In genomic region chr22:42883121-42883520, GRCh38 we compare ENCODE assay signal across 24 cellular contexts. TPM values are rescaled to one million over a fixed set of nuclear protein-coding genes. Genes with fewer than 3 reads are reported as not detected.
DNase-seq lines count a peak whose midpoint lies in the region; ATAC-seq, FAIRE-seq and TF ChIP-seq lines count a peak whose summit lies in the region.
"Had no signal": no experiment of that assay in that cellular context is flagged by ENCODE, and none has a peak within 500 bp of the region (broad histone marks: within the 10 kb centered on the region; RNA-seq: fewer than 3 reads in every experiment).

No MANE protein-coding gene starts in this region.

- H3K4me3 Mint-ChIP-seq in activated naive CD4-positive, alpha-beta T cell treated with anti-CD3 and anti-CD28 coated beads, Interleukin-2, amount 10 ng/mL, durations not matched to agents 7 days and 5 days = no peak overlapping the region
- no peak overlapping the region for H3K4me3 Mint-ChIP-seq in nephron progenitor cell
- H3K4me3 Mint-ChIP-seq: CD4-positive, alpha-beta T cell; immature natural killer cell had no signal

- peaks cover 0 to 7% (median 4%) of the 10 kb centered on the region in 4 experiments; a peak in 6 of 7 replicates for H3K4me1 ChIP-seq in H1 (replicated peaks in 1 of 4; ENCODE audit: control insufficient read depth in 3 of 4, insufficient read depth in 4 of 4, low read length in 3 of 4)
- peaks cover 0 to 33% (median 4%) of the 10 kb centered on the region in 4 donors for H3K4me1 ChIP-seq in transverse colon

- H3K9me3 Mint-ChIP-seq in activated naive CD4-positive, alpha-beta T cell treated with anti-CD3 and anti-CD28 coated beads, Interleukin-2, amount 50 U/mL, for 72 hours = no peaks in the 10 kb centered on the region
- no peaks in the 10 kb centered on the region for H3K9me3 Mint-ChIP-seq in activated naive CD4-positive, alpha-beta T cell treated with anti-CD3 and anti-CD28 coated beads, Interleukin-2, amount 10 ng/mL, durations not matched to agents 7 days and 5 days
- no peaks in the 10 kb centered on the region for H3K9me3 Mint-ChIP-seq in nephron progenitor cell
- H3K9me3 Mint-ChIP-seq: CD4-positive, alpha-beta T cell; immature natural killer cell had no signal

- peaks cover 6% of the 10 kb centered on the region for H3K4me1 Mint-ChIP-seq in activated naive CD4-positive, alpha-beta T cell treated with anti-CD3 and anti-CD28 coated beads, Interleukin-2, amount 10 ng/mL, durations not matched to agents 7 days and 5 days
- peaks cover 4% of the 10 kb centered on the region for H3K4me1 Mint-ChIP-seq in nephron progenitor cell

- no peaks in the 10 kb centered on the region for H3K27me3 ChIP-seq in H1 (replicated peaks in 1 of 4; ENCODE audit: control insufficient read depth in 3 of 4, extremely low read depth in 1 of 4, insufficient read depth in 3 of 4, low read length in 3 of 4)
- H3K27me3 ChIP-seq in transverse colon = no peaks in the 10 kb centered on the region
- H3K27me3 ChIP-seq: brain microvascular endothelial cell, suprapubic skin had no signal

- no peak overlapping the region for H3K4ac ChIP-seq in H1 (replicated peaks; ENCODE audit: insufficient read length, low read depth, low read length)

- H4K5ac ChIP-seq in H1 (ENCODE audit: insufficient read length, low read depth, low read length) = no peak overlapping the region

- in situ Hi-C loops in transverse colon (cut with MboI; ENCODE audit: low pct_ligation_motif_present in 1 of 4, low pct_unique_long_range_greater_than_20kb in 1 of 4, low sequenced_read_pairs in 3 of 4) = loop anchor here in 1 of 4 donors (10.0 kb wide), 1 partner anchor 152 kb away; no protein-coding TSS in a partner anchor

- H3K36me3 Mint-ChIP-seq in activated naive CD4-positive, alpha-beta T cell treated with anti-CD3 and anti-CD28 coated beads, Interleukin-2, amount 50 U/mL, for 72 hours = no peaks in the 10 kb centered on the region
- H3K36me3 Mint-ChIP-seq in activated naive CD4-positive, alpha-beta T cell treated with anti-CD3 and anti-CD28 coated beads, Interleukin-2, amount 10 ng/mL, durations not matched to agents 7 days and 5 days = peaks cover 10% of the 10 kb centered on the region
- peaks cover 25% of the 10 kb centered on the region for H3K36me3 Mint-ChIP-seq in nephron progenitor cell (ENCODE audit: low read depth)

- no peak overlapping the region for H2AK5ac ChIP-seq in H1 (ENCODE audit: low read depth, low read length)

- peaks cover 7 to 9% of the 10 kb centered on the region in 2 experiments for H4K20me1 ChIP-seq in H1 (replicated peaks in 1 of 2; ENCODE audit: control insufficient read depth in 1 of 2, insufficient read depth in 2 of 2, low read length in 2 of 2)

- no peak overlapping the region for H3K27ac ChIP-seq in H1 (ENCODE audit: low read depth, low read length)
- H3K27ac ChIP-seq in transverse colon = peak overlapping the region in 2 of 4 donors; percentile 31 to 47
- H3K27ac ChIP-seq: brain microvascular endothelial cell, GM23248, skin epidermis, suprapubic skin had no signal

- no peak overlapping the region for H3K23ac ChIP-seq in H1 (ENCODE audit: insufficient read length)

- H3K36me3 ChIP-seq in H1 (ENCODE audit: control insufficient read depth in 2 of 4, insufficient read depth in 4 of 4, low read length in 3 of 4) (peaks cover 5 to 19% (median 14%) of the 10 kb centered on the region in 4 experiments; a peak in 7 of 8 replicates), transverse colon (peaks cover 0 to 60% (median 16%) of the 10 kb centered on the region in 4 donors)

- no peaks in the 10 kb centered on the region for H3K79me1 ChIP-seq in H1 (ENCODE audit: low read depth, low read length)

- 90% methylated on average over 8 of the region's 8 CpGs; no CpG with 5 or more reads in 1 of the 2 experiments for WGBS in H1 (ENCODE audit: extremely low coverage in 1 of 2, insufficient coverage in 1 of 2, insufficient read length in 1 of 2, insufficient replicate concordance in 2 of 2, low coverage in 1 of 2, low lambda C conversion rate in 2 of 2, missing lambda C conversion rate in 1 of 2), 2 experiments
- 54 to 57% methylated on average over 4 to 8 of the region's 8 CpGs for WGBS in transverse colon (ENCODE audit: low coverage in 1 of 2), 2 donors

- no peak for DNase-seq in activated naive CD4-positive, alpha-beta T cell treated with anti-CD3 and anti-CD28 coated beads, Interleukin-2, amount 50 U/mL, for 72 hours (ENCODE audit: low spot score in 2 of 2)
- no peak for DNase-seq in activated naive CD4-positive, alpha-beta T cell treated with anti-CD3 and anti-CD28 coated beads, Interleukin-2, amount 10 ng/mL, durations not matched to agents 7 days and 5 days
- DNase-seq in H1 (ENCODE audit: low read depth in 1 of 2, low spot score in 2 of 2) = no peak
- no peak for DNase-seq in nephron progenitor cell
- peak; percentile 75 for DNase-seq in transverse colon
- DNase-seq in AML-193 (lab: John Stamatoyannopoulos, UW) = no peak
- DNase-seq: 8988T; activated CD4-positive, alpha-beta T cell treated with anti-CD3 and anti-CD28 coated beads, Interleukin-2, amount 50 U/mL, for 1 hour; activated T-cell treated with anti-CD3 and anti-CD28 coated beads, Interleukin-2, amount 50 U/mL, for 48 hours; brain microvascular endothelial cell; CD4-positive, alpha-beta T cell; GM23248; immature natural killer cell; KG1; NCI-H1105; NCI-H187 treated with DMSO at 0.1 percent for 48 hours; NCI-H2171; NCI-H510A treated with DMSO at 0.1 percent for 48 hours; stimulated activated naive CD4-positive, alpha-beta T cell treated with Interleukin-2 at 50 U/mL for 16 hours had no signal

- H3K4me3 ChIP-seq in H1 (ENCODE audit: extremely low read depth in 1 of 4, insufficient read depth in 2 of 4, low read depth in 3 of 4, low read length in 4 of 4) = no peak overlapping the region
- no peak overlapping the region for H3K4me3 ChIP-seq in transverse colon
- H3K4me3 ChIP-seq: GM23248, skin epidermis, suprapubic skin had no signal

- TF ChIP-seq CTCF in H1 (IDR thresholded peaks at IDR 0.05; ENCODE audit: control extremely low read depth in 1 of 3, insufficient read depth in 1 of 3, low read depth in 1 of 3, low read length in 3 of 3) (no peak), nephron progenitor cell (IDR thresholded peaks at IDR 0.05) (no peak), transverse colon (IDR thresholded peaks at IDR 0.05) (peak in 2 of 5 experiments; percentile 11 to 36)

- H3K27me3 Mint-ChIP-seq in activated naive CD4-positive, alpha-beta T cell treated with anti-CD3 and anti-CD28 coated beads, Interleukin-2, amount 10 ng/mL, durations not matched to agents 7 days and 5 days = no peaks in the 10 kb centered on the region
- H3K27me3 Mint-ChIP-seq in nephron progenitor cell (ENCODE audit: low read depth, poor library complexity) = no peaks in the 10 kb centered on the region
- H3K27me3 Mint-ChIP-seq: CD4-positive, alpha-beta T cell had no signal

- H2BK12ac ChIP-seq in H1 (ENCODE audit: low read depth, low read length) = no peak overlapping the region

- H3K18ac ChIP-seq in H1 (ENCODE audit: extremely low read depth, low read length) = no peak overlapping the region

- no peaks in the 10 kb centered on the region for H3K23me2 ChIP-seq in H1 (ENCODE audit: low read depth, low read length)

- H3K14ac ChIP-seq in H1 (ENCODE audit: insufficient read length) = no peak overlapping the region

- ATAC-seq in activated naive CD4-positive, alpha-beta T cell treated with anti-CD3 and anti-CD28 coated beads, Interleukin-2, amount 50 U/mL, for 72 hours = no peak
- ATAC-seq in GM19035 (IDR thresholded peaks at IDR 0.05; ENCODE audit: unreplicated experiment) (no peak), GM21390 (IDR thresholded peaks at IDR 0.05; ENCODE audit: unreplicated experiment) (no peak)

- H4K91ac ChIP-seq in H1 (replicated peaks; ENCODE audit: insufficient read length, low read length) = no peak overlapping the region

- no peak overlapping the region for H2BK15ac ChIP-seq in H1 (ENCODE audit: low read length)

- POLR2A ChIA-PET in H1 (lab: Charles Lee; ENCODE audit: partially characterized antibody) = interaction anchor here (2.0 kb wide), 1 partner anchor 16 kb away, joined by 6 read pairs; no protein-coding TSS in a partner anchor

- no peak for TF ChIP-seq POLR2A in H1 (IDR thresholded peaks at IDR 0.05; ENCODE audit: control extremely low read depth in 1 of 2, low read depth in 2 of 2, low read length in 2 of 2)
- TF ChIP-seq POLR2A in transverse colon (IDR thresholded peaks at IDR 0.05) = no peak

- intact Hi-C loops in transverse colon (cut with DNase I; ENCODE audit: low total_unique reads) = no loop called here

- no peak overlapping the region for H2BK120ac ChIP-seq in H1 (replicated peaks; ENCODE audit: low read depth, low read length)

- no peak overlapping the region for H3K4me2 ChIP-seq in H1 (ENCODE audit: insufficient read depth in 1 of 2, low read depth in 2 of 2, low read length in 2 of 2)

- no peak for TF ChIP-seq RAD21 in H1 (IDR thresholded peaks at IDR 0.05 in 1 of 2, conservative IDR thresholded peaks at IDR 0.05 in 1 of 2; ENCODE audit: low read depth in 2 of 2, low read length in 2 of 2)

- H3K9me3 ChIP-seq in H1 (ENCODE audit: insufficient read depth in 2 of 2, low read depth in 1 of 2, low read length in 1 of 2) = no peaks in the 10 kb centered on the region
- no peaks in the 10 kb centered on the region for H3K9me3 ChIP-seq in transverse colon
- H3K9me3 ChIP-seq: suprapubic skin had no signal

- 0 out of 2 replicates have a peak overlapping the region, but pooled peaks have one; percentile 48 for H2BK20ac ChIP-seq in H1 (ENCODE audit: low read length)

- CTCF ChIA-PET in activated naive CD4-positive, alpha-beta T cell treated with anti-CD3 and anti-CD28 coated beads, Interleukin-2, amount 10 ng/mL, durations not matched to agents 7 days and 5 days (lab: Charles Lee) = interaction anchor here (1.2 kb wide), 1 partner anchor 151 kb away, joined by 3 read pairs; no protein-coding TSS in a partner anchor
- CTCF ChIA-PET in H1 (lab: Charles Lee; ENCODE audit: partially characterized antibody) = interaction anchor here (1.7 to 4.6 kb wide), 10 partner anchors 12 to 177 kb away, joined by 7 to 24 read pairs (median 12); no protein-coding TSS in a partner anchor

- no peak for TF ChIP-seq EP300 in H1 (IDR thresholded peaks at IDR 0.05; ENCODE audit: borderline replicate concordance in 1 of 2, low read depth in 2 of 2, low read length in 2 of 2)
- no peak for TF ChIP-seq EP300 in transverse colon (IDR thresholded peaks at IDR 0.05; ENCODE audit: low read depth)

- H2AFZ ChIP-seq in H1 (ENCODE audit: low read length) = no peak overlapping the region
- H2AFZ ChIP-seq: GM23248 had no signal

- no peak overlapping the region for H2BK5ac ChIP-seq in H1 (ENCODE audit: low read depth, low read length)

- no peak overlapping the region for H4K8ac ChIP-seq in H1 (ENCODE audit: extremely low read depth, insufficient read depth, low read length)

- H3K79me2 ChIP-seq in H1 (ENCODE audit: control insufficient read depth in 1 of 2, insufficient read depth in 2 of 2, low read length in 2 of 2) = no peaks in the 10 kb centered on the region

- H3K9ac ChIP-seq in H1 (replicated peaks in 1 of 4; ENCODE audit: extremely low read depth in 1 of 4, low read depth in 3 of 4, low read length in 3 of 4) = no peak overlapping the region; a peak in 1 of 7 replicates
- H3K9ac ChIP-seq: GM23248 had no signal

- FAIRE-seq in H1 (lab: Jason Lieb, UNC) = no peak
- FAIRE-seq: endothelial cell of umbilical vein had no signal

- H3K56ac ChIP-seq in H1 (replicated peaks; ENCODE audit: insufficient read length, low read depth, low read length) = no peak overlapping the region

- peak overlapping the region; percentile 57 to 77 for H3K27ac Mint-ChIP-seq in activated naive CD4-positive, alpha-beta T cell treated with anti-CD3 and anti-CD28 coated beads, Interleukin-2, amount 50 U/mL, for 72 hours
- H3K27ac Mint-ChIP-seq in activated naive CD4-positive, alpha-beta T cell treated with anti-CD3 and anti-CD28 coated beads, Interleukin-2, amount 10 ng/mL, durations not matched to agents 7 days and 5 days = no peak overlapping the region
- peak overlapping the region; percentile 57 for H3K27ac Mint-ChIP-seq in nephron progenitor cell
- H3K27ac Mint-ChIP-seq: CD4-positive, alpha-beta T cell had no signal

RNA-seq across cellular contexts. Expression of gene ARFGAP3, which starts 26.0 kb away (rescaled TPM):
- total RNA-seq in activated naive CD4-positive, alpha-beta T cell treated with anti-CD3 and anti-CD28 coated beads, Interleukin-2, amount 50 U/mL, for 72 hours = 10 to 100 TPM; 23.3 to 47.3 TPM
- total RNA-seq in H1 (2021; fragmentation: NEBNext Ultra II Directional; extraction: Animal tissue kit (Norgen Biotek cat#: 25700)) = 15.8 and 16.0 TPM in 2 replicates
- polyA plus RNA-seq in H1 (2011; rRNA removed) = 7.5 and 9.7 TPM in 2 replicates
- polyA plus RNA-seq in H1 (2011; cell fraction: cytosol; rRNA removed) = 10.9 TPM
- polyA plus RNA-seq in H1 (2011; cell fraction: nucleus; rRNA removed) = 8.2 TPM
- 9.2 to 12.3 TPM (median 10.6 TPM) in 4 replicates for polyA plus RNA-seq in H1 (2012, experiment 1 of 2)
- 1.6 TPM for polyA plus RNA-seq in H1 (2012, experiment 2 of 2)
- polyA plus RNA-seq in H1 (2013, experiment 1 of 2) = 8.8 TPM
- 8.5 TPM for polyA plus RNA-seq in H1 (2013, experiment 2 of 2)
- polyA minus RNA-seq in H1 (2011; rRNA and poly(A)+ RNA removed) = 14.1 and 15.9 TPM in 2 replicates
- 12.9 TPM for polyA minus RNA-seq in H1 (2011; cell fraction: cytosol; rRNA and poly(A)+ RNA removed)
- polyA minus RNA-seq in H1 (2011; cell fraction: nucleus; rRNA and poly(A)+ RNA removed) = 10.2 TPM
- total RNA-seq in transverse colon = 10 to 100 TPM; 24.3 to 43.5 (median 33.3) TPM
